In genomic region chr11:120400564-120401364, GRCh38 we compare ENCODE assay signal across 2 cellular contexts.
TF ChIP-seq lines count a peak whose summit lies in the region.

No MANE protein-coding gene starts in this region.

TF ChIP-seq in K562, 482 proteins besides CTCF, POLR2A, EP300 and RAD21 (continued from another document and continues in another):
- TF ChIP-seq ZNF280B (CRISPR knock-in tag; IDR thresholded peaks at IDR 0.05), result no peak
- TF ChIP-seq HNRNPK (IDR thresholded peaks at IDR 0.05; ENCODE audit: low read depth, low read length, poor library complexity, severe bottlenecking), result no peak
- TF ChIP-seq FOXO4 (CRISPR knock-in tag; IDR thresholded peaks at IDR 0.05), result no peak
- TF ChIP-seq C11orf30 (IDR thresholded peaks at IDR 0.05; ENCODE audit: low read depth), result peak; percentile 29; the same call in 1 of the 2 replicates
- peak; percentile 78 for TF ChIP-seq MEIS2 (IDR thresholded peaks at IDR 0.05; ENCODE audit: partially characterized antibody)
- no peak for TF ChIP-seq XRCC3 (IDR thresholded peaks at IDR 0.05)
- no peak for TF ChIP-seq RCOR1 (IDR thresholded peaks at IDR 0.05; ENCODE audit: borderline replicate concordance in 1 of 2, low read depth in 2 of 2, low read length in 2 of 2)
- no peak for TF ChIP-seq ZKSCAN3 (CRISPR knock-in tag; IDR thresholded peaks at IDR 0.05)
- peak; percentile 39 for TF ChIP-seq ARID1B (IDR thresholded peaks at IDR 0.05)
- TF ChIP-seq CCNT2 (IDR thresholded peaks at IDR 0.05; ENCODE audit: borderline replicate concordance, extremely low read depth, insufficient read length, low read depth, low read length), result no peak
- no peak for TF ChIP-seq RHOXF2B (CRISPR knock-in tag; conservative IDR thresholded peaks at IDR 0.05)
- TF ChIP-seq KHSRP (IDR thresholded peaks at IDR 0.05), result no peak
- no peak for TF ChIP-seq SFPQ (IDR thresholded peaks at IDR 0.05; ENCODE audit: low read depth, low read length)
- TF ChIP-seq PRDM10 (IDR thresholded peaks at IDR 0.05; ENCODE audit: partially characterized antibody), result no peak
- peak; percentile 70 for TF ChIP-seq DACH1 (IDR thresholded peaks at IDR 0.05; ENCODE audit: partially characterized antibody)
- 0 out of 2 replicates have a peak, but pooled peaks have one; percentile 3 for TF ChIP-seq MAFF (IDR thresholded peaks at IDR 0.05; ENCODE audit: low read length)
- no peak for TF ChIP-seq KLF1 (tag; IDR thresholded peaks at IDR 0.05)
- TF ChIP-seq SETDB1 (IDR thresholded peaks at IDR 0.05; ENCODE audit: low read length), result no peak
- TF ChIP-seq RNF2 (IDR thresholded peaks at IDR 0.05), result no peak
- TF ChIP-seq ZNF311 (CRISPR knock-in tag; IDR thresholded peaks at IDR 0.05), result no peak
- no peak for TF ChIP-seq TFAM (CRISPR knock-in tag; conservative IDR thresholded peaks at IDR 0.05)
- no peak for TF ChIP-seq ZBTB7A (IDR thresholded peaks at IDR 0.05; ENCODE audit: borderline replicate concordance, control insufficient read depth, low read depth, low read length)
- TF ChIP-seq ESRRA (IDR thresholded peaks at IDR 0.05; ENCODE audit: borderline replicate concordance, low read depth), result peak; percentile 18; the same call in 1 of the 2 replicates

TF ChIP-seq in HepG2, 621 proteins besides CTCF, POLR2A, EP300 and RAD21 (continued from another document and continues in another):
- peak; percentile 31; the same call in 1 of the 2 replicates for TF ChIP-seq ATF2 (CRISPR knock-in tag; IDR thresholded peaks at IDR 0.05)
- peak; percentile 19; the same call in 1 of the 2 replicates for TF ChIP-seq ZNF503 (CRISPR knock-in tag; IDR thresholded peaks at IDR 0.05)
- TF ChIP-seq ZGPAT (CRISPR knock-in tag; IDR thresholded peaks at IDR 0.05), result 0 out of 2 replicates have a peak, but pooled peaks have one; percentile 14
- no peak for TF ChIP-seq AHR (CRISPR knock-in tag; IDR thresholded peaks at IDR 0.05)
- TF ChIP-seq LCORL (IDR thresholded peaks at IDR 0.05), result no peak
- no peak for TF ChIP-seq LCORL (CRISPR knock-in tag; IDR thresholded peaks at IDR 0.05)
- 0 out of 2 replicates have a peak, but pooled peaks have one; percentile 43 for TF ChIP-seq ZBED4 (CRISPR knock-in tag; IDR thresholded peaks at IDR 0.05; ENCODE audit: borderline replicate concordance)
- peak; percentile 85; the same call in 1 of the 2 replicates for TF ChIP-seq ARID3A (IDR thresholded peaks at IDR 0.05; ENCODE audit: low read depth, low read length)
- no peak for TF ChIP-seq CAMTA2 (CRISPR knock-in tag; IDR thresholded peaks at IDR 0.05; ENCODE audit: borderline replicate concordance)
- no peak for TF ChIP-seq ZNF18 (CRISPR knock-in tag; IDR thresholded peaks at IDR 0.05; ENCODE audit: insufficient replicate concordance)
- no peak for TF ChIP-seq ZNF10 (CRISPR knock-in tag; IDR thresholded peaks at IDR 0.05; ENCODE audit: borderline replicate concordance, low read depth)
- TF ChIP-seq IRX3 (CRISPR knock-in tag; IDR thresholded peaks at IDR 0.05; ENCODE audit: borderline replicate concordance, low read depth), result no peak
- no peak for TF ChIP-seq ZNF275 (CRISPR knock-in tag; IDR thresholded peaks at IDR 0.05; ENCODE audit: borderline replicate concordance)
- TF ChIP-seq ZNF549 (CRISPR knock-in tag; IDR thresholded peaks at IDR 0.05), result no peak
- TF ChIP-seq ZNF703 (CRISPR knock-in tag; IDR thresholded peaks at IDR 0.05; ENCODE audit: borderline replicate concordance), result no peak
- no peak for TF ChIP-seq ZNF431 (CRISPR knock-in tag; IDR thresholded peaks at IDR 0.05; ENCODE audit: borderline replicate concordance, low read depth)
- TF ChIP-seq ZBTB25 (CRISPR knock-in tag; IDR thresholded peaks at IDR 0.05), result no peak
- TF ChIP-seq ZNF160 (CRISPR knock-in tag; IDR thresholded peaks at IDR 0.05), result no peak
- no peak for TF ChIP-seq ZNF484 (CRISPR knock-in tag; IDR thresholded peaks at IDR 0.05; ENCODE audit: borderline replicate concordance, low read depth)
- TF ChIP-seq ZNF274 (CRISPR knock-in tag; IDR thresholded peaks at IDR 0.05), result no peak
- no peak for TF ChIP-seq ZFP90 (CRISPR knock-in tag; IDR thresholded peaks at IDR 0.05; ENCODE audit: borderline replicate concordance)
- TF ChIP-seq ZNF326 (CRISPR knock-in tag; IDR thresholded peaks at IDR 0.05; ENCODE audit: borderline replicate concordance), result no peak
- no peak for TF ChIP-seq ZNF879 (CRISPR knock-in tag; IDR thresholded peaks at IDR 0.05)
- TF ChIP-seq CREM (IDR thresholded peaks at IDR 0.05), result peak; percentile 40; the same call in 1 of the 2 replicates
- TF ChIP-seq CREM (CRISPR knock-in tag; IDR thresholded peaks at IDR 0.05), result no peak
- no peak for TF ChIP-seq ZBTB7A (CRISPR knock-in tag; IDR thresholded peaks at IDR 0.05)
- TF ChIP-seq HNF1A (IDR thresholded peaks at IDR 0.05; ENCODE audit: low read depth), result no peak
- TF ChIP-seq HNF1A (CRISPR knock-in tag; IDR thresholded peaks at IDR 0.05; ENCODE audit: borderline replicate concordance), result no peak
- TF ChIP-seq MIXL1 (CRISPR knock-in tag; IDR thresholded peaks at IDR 0.05), result 0 out of 2 replicates have a peak, but pooled peaks have one; percentile 57
- peak; percentile 74 for TF ChIP-seq SAP130 (CRISPR knock-in tag; IDR thresholded peaks at IDR 0.05; ENCODE audit: low read depth)
